In the genomic region with DNA sequence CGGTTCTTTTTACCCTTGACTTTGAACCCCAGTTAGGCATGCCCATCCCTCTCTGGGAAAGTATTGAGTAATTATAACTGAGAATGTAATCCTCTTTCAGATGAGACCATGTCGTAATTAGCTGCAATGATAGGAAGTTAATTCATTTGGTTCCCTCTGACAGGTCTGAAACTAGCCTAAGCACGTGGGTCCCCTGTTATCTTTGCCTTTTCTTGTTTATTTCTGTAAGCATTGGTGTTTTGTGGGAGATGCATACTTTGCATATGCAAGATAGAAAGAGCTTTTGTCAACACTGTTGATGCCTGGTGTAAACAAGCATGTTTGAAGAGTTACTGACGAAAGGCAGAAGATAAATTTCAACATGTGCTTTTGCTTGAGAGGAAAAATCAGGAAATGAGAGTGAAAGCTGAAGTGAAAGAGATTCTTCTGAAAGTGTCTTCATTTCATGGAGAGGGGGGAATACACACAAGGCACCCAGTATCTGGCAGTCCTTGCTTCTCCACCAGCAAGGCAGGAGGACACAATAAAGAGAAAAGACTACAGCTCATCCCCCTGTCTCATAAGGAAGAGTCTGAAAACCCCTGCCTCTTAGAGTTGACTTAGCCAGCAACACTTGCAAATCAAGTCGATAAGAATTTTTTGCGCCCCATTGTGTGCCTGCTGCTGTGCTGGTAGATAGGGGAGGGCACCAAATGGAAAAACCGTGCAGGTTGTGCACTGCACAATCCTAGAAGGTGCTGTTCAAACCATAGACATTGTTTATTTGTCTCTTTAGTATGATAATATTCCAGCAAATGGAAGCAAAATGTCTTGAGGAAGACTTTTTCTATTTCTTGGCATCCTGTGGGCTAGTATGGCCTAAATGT, we compare ENCODE assay signal across 9 cellular contexts.
DNase-seq lines count a peak whose midpoint lies in the region; ATAC-seq and TF ChIP-seq lines count a peak whose summit lies in the region.
"Had no signal": no experiment of that assay in that cellular context is flagged by ENCODE, and none has a peak within 500 bp of the region (broad histone marks: within the 10 kb centered on the region; RNA-seq: fewer than 3 reads in every experiment).

No MANE protein-coding gene starts in this region.

- DNase-seq in NT2/D1 (ENCODE audit: low read depth, low spot score) (no peak), COLO668 (lab: John Stamatoyannopoulos, UW; ENCODE audit: unreplicated experiment) (no peak), DMS153 (lab: John Stamatoyannopoulos, UW) (no peak)
- DNase-seq in activated T-cell treated with anti-CD3 and anti-CD28 coated beads, Interleukin-2, amount 50 U/mL, for 48 hours = no peak

- H3K4me3 ChIP-seq in NT2/D1 (ENCODE audit: insufficient read length, low read depth) = no peak overlapping the region
- H3K4me3 ChIP-seq in neutrophil (ENCODE audit: low read depth in 1 of 2, low read length in 1 of 2) = peak overlapping the region; percentile 41 to 42
- H3K4me3 ChIP-seq: body of pancreas had no signal

- H3K9ac ChIP-seq in NT2/D1 (ENCODE audit: insufficient read length, low read depth) = peak overlapping the region; percentile 17

- peak overlapping the region; percentile 93 for H3K27ac ChIP-seq in neutrophil
- H3K27ac ChIP-seq: body of pancreas had no signal

- H3K4me1 ChIP-seq in NT2/D1 (ENCODE audit: insufficient read depth, insufficient read length) = peaks cover 9% of the 10 kb centered on the region
- H3K4me1 ChIP-seq in neutrophil (ENCODE audit: control insufficient read depth in 1 of 2, insufficient read depth in 1 of 2, low read depth in 1 of 2, low read length in 1 of 2) = peaks cover 98 to 100% of the 10 kb centered on the region in 2 experiments
- H3K4me1 ChIP-seq: body of pancreas had no signal

- H3K36me3 ChIP-seq in NT2/D1 (ENCODE audit: insufficient read depth, insufficient read length, low read length) = no peaks in the 10 kb centered on the region
- H3K36me3 ChIP-seq in neutrophil = no peaks in the 10 kb centered on the region

- no peak for TF ChIP-seq CTCF in neutrophil (IDR thresholded peaks at IDR 0.05)

- ATAC-seq in GM19043 (IDR thresholded peaks at IDR 0.05; ENCODE audit: low read depth, unreplicated experiment) (peak; percentile 67), HG02884 (IDR thresholded peaks at IDR 0.05; ENCODE audit: unreplicated experiment) (peak; percentile 73), GM18520 (IDR thresholded peaks at IDR 0.05; ENCODE audit: unreplicated experiment) (no peak)
- ATAC-seq: body of pancreas had no signal

- H3K27me3 ChIP-seq in NT2/D1 (ENCODE audit: insufficient read depth, insufficient read length) (no peaks in the 10 kb centered on the region), neutrophil (no peaks in the 10 kb centered on the region)
- H3K27me3 ChIP-seq: body of pancreas had no signal

- H3K9me3 ChIP-seq in NT2/D1 (ENCODE audit: insufficient read depth, low read length) = peaks cover 14% of the 10 kb centered on the region; the same call in 1 of the 2 replicates
- no peaks in the 10 kb centered on the region for H3K9me3 ChIP-seq in neutrophil
- H3K9me3 ChIP-seq: body of pancreas had no signal
